ENCODE assay signal across 18 cellular contexts in genomic region chr21:42337276-42337675, GRCh38. TPM values are rescaled to one million over a fixed set of nuclear protein-coding genes. Genes with fewer than 3 reads are reported as not detected.
"Had no signal": no experiment of that assay in that cellular context is flagged by ENCODE, and none has a peak within 500 bp of the region (broad histone marks: within the 10 kb centered on the region; RNA-seq: fewer than 3 reads in every experiment).

No MANE protein-coding gene starts in this region.

- FAIRE-seq: bronchial epithelial cell had no signal

- H3K4me1 ChIP-seq: ascending aorta, psoas muscle had no signal

- H3K27ac ChIP-seq: ascending aorta, heart left ventricle, lower lobe of right lung, psoas muscle, tibial nerve had no signal

- H3K9me3 Mint-ChIP-seq: dendritic cell treated with granulocyte-macrophage colony-stimulating factor and Interleukin-4, amounts not matched to agents 40 ng/mL and 50 ng/mL, for 4 days; mesothelial cell of epicardium; T-helper 2 cell treated with Interferon-gamma antibody and Interleukin-4, amounts not matched to agents 5 μg/mL and 100 μg/mL, for 36 hours had no signal

- H3K36me3 ChIP-seq: ascending aorta, heart left ventricle, lower lobe of right lung, spleen, tibial nerve had no signal

- H3K4me3 ChIP-seq: ascending aorta, heart left ventricle, lower lobe of right lung, psoas muscle, spleen, tibial nerve had no signal

- H3K36me3 Mint-ChIP-seq: mesothelial cell of epicardium had no signal

- H3K27ac Mint-ChIP-seq: dendritic cell treated with granulocyte-macrophage colony-stimulating factor and Interleukin-4, amounts not matched to agents 40 ng/mL and 50 ng/mL, for 4 days; mesothelial cell of epicardium; T-helper 2 cell treated with Interferon-gamma antibody and Interleukin-4, amounts not matched to agents 5 μg/mL and 100 μg/mL, for 36 hours had no signal

- H3K9me3 ChIP-seq: lower lobe of right lung, psoas muscle had no signal

- H3K4me3 Mint-ChIP-seq: dendritic cell treated with granulocyte-macrophage colony-stimulating factor and Interleukin-4, amounts not matched to agents 40 ng/mL and 50 ng/mL, for 4 days; mesothelial cell of epicardium; neural crest cell; T-helper 2 cell treated with Interferon-gamma antibody and Interleukin-4, amounts not matched to agents 5 μg/mL and 100 μg/mL, for 36 hours had no signal

- H3K27me3 ChIP-seq: ascending aorta, tibial nerve had no signal

RNA-seq across cellular contexts. Expression of gene TFF2, which starts 13.5 kb away (rescaled TPM):
- total RNA-seq: ascending aorta, bronchial epithelial cell, cerebellum, epithelial cell of proximal tubule, frontal cortex, heart left ventricle, lower lobe of right lung, mesothelial cell of epicardium, myocyte, neural crest cell, osteoblast, psoas muscle, sciatic nerve, spleen, subcutaneous adipose tissue, tibial nerve had no signal
- polyA plus RNA-seq: heart left ventricle, psoas muscle had no signal

RNA-seq across cellular contexts. Expression of gene TFF3, which starts 22.1 kb away (rescaled TPM):
- total RNA-seq: ascending aorta, cerebellum, frontal cortex, mesothelial cell of epicardium, neural crest cell, osteoblast had no signal

RNA-seq across cellular contexts. Expression of gene TFF1, which starts 29.1 kb away (rescaled TPM):
- total RNA-seq: ascending aorta, bronchial epithelial cell, cerebellum, epithelial cell of proximal tubule, frontal cortex, heart left ventricle, lower lobe of right lung, mesothelial cell of epicardium, myocyte, neural crest cell, osteoblast, psoas muscle, sciatic nerve, spleen, subcutaneous adipose tissue, tibial nerve had no signal
- polyA plus RNA-seq: heart left ventricle, spleen had no signal

RNA-seq across cellular contexts. Expression of gene TMPRSS3, which starts 58.6 kb away (rescaled TPM):
- total RNA-seq: ascending aorta, frontal cortex, mesothelial cell of epicardium, myocyte, neural crest cell, osteoblast, sciatic nerve, tibial nerve had no signal
- polyA plus RNA-seq: heart left ventricle, psoas muscle had no signal
